ENCODE assay signal across 8 cellular contexts in genomic region chr1:24501371-24502167, GRCh38.
DNase-seq lines count a peak whose midpoint lies in the region; ATAC-seq, FAIRE-seq and TF ChIP-seq lines count a peak whose summit lies in the region.

No MANE protein-coding gene starts in this region.

- peaks cover 46% of the 10 kb centered on the region in 2 donors for H3K4me1 Mint-ChIP-seq in effector memory CD8-positive, alpha-beta T cell (ENCODE audit: low read depth in 2 of 2)
- peaks cover 5% of the 10 kb centered on the region for H3K4me1 Mint-ChIP-seq in nephron

- no peaks in the 10 kb centered on the region for H3K9me3 Mint-ChIP-seq in effector memory CD8-positive, alpha-beta T cell
- H3K9me3 Mint-ChIP-seq in nephron = no peaks in the 10 kb centered on the region

- TF ChIP-seq CTCF in nephron (IDR thresholded peaks at IDR 0.05; ENCODE audit: unreplicated experiment in 3 of 3) = no peak

- H3K36me3 Mint-ChIP-seq in effector memory CD8-positive, alpha-beta T cell (ENCODE audit: insufficient read depth) = peaks cover 22% of the 10 kb centered on the region
- no peaks in the 10 kb centered on the region for H3K36me3 Mint-ChIP-seq in nephron (ENCODE audit: low read depth)

- peak overlapping the region; percentile 84 to 89 for H3K27ac Mint-ChIP-seq in effector memory CD8-positive, alpha-beta T cell
- H3K27ac Mint-ChIP-seq in nephron = peak overlapping the region in 2 of 3 experiments; percentile 2 to 4

- peak; percentile 52 for DNase-seq in AG20443 (ENCODE audit: low spot score)
- peak; percentile 25 for DNase-seq in H54 (ENCODE audit: insufficient read length, low spot score)
- peak; percentile 26 for DNase-seq in SHP77 treated with DMSO at 0.1 percent for 48 hours (lab: John Stamatoyannopoulos, UW)
- DNase-seq in effector memory CD8-positive, alpha-beta T cell = no peak
- DNase-seq in inferior parietal cortex (ENCODE audit: extremely low spot score) = no peak
- DNase-seq in NCI-H2107 (lab: John Stamatoyannopoulos, UW) = no peak

- no peak for TF ChIP-seq POLR2A in H54 (IDR thresholded peaks at IDR 0.05; ENCODE audit: low read depth, low read length)

- no peak for ATAC-seq in effector memory CD8-positive, alpha-beta T cell (replicated peaks)
- no peak for ATAC-seq in GM18517 (IDR thresholded peaks at IDR 0.05; ENCODE audit: unreplicated experiment)

- peak; percentile 62 for FAIRE-seq in H54 (lab: Jason Lieb, UNC)

- peak overlapping the region; percentile 68 to 82 for H3K4me3 Mint-ChIP-seq in effector memory CD8-positive, alpha-beta T cell
- H3K4me3 Mint-ChIP-seq in nephron = peak overlapping the region; percentile 77 to 87 (median 82)

- H3K27me3 Mint-ChIP-seq in effector memory CD8-positive, alpha-beta T cell = peaks cover 8 to 11% of the 10 kb centered on the region in 2 donors
- H3K27me3 Mint-ChIP-seq in nephron (ENCODE audit: low read depth) = peaks cover 72% of the 10 kb centered on the region

Comparison
In these comparisons a context has a peak if more than half of its experiments do, and no peak if none do; other contexts are left out.
1. DNase-seq: peak in AG20443 (single experiment), H54 (single experiment) and SHP77 treated with DMSO at 0.1 percent for 48 hours (single experiment); none in effector memory CD8-positive, alpha-beta T cell (0 of 3), inferior parietal cortex (single experiment) and NCI-H2107 (single experiment).